ENCODE assay signal across 12 cellular contexts in genomic region chr6:148760143-148760505, GRCh38. TPM values are rescaled to one million over a fixed set of nuclear protein-coding genes. Genes with fewer than 3 reads are reported as not detected.
DNase-seq lines count a peak whose midpoint lies in the region; ATAC-seq and TF ChIP-seq lines count a peak whose summit lies in the region.
"Had no signal": no experiment of that assay in that cellular context is flagged by ENCODE, and none has a peak within 500 bp of the region (broad histone marks: within the 10 kb centered on the region; RNA-seq: fewer than 3 reads in every experiment).

No MANE protein-coding gene starts in this region.

- intact Hi-C loops in ascending aorta (cut with DNase I): no loop called here
- intact Hi-C loops in naive thymus-derived CD4-positive, alpha-beta T cell (cut with micrococcal nuclease): loop anchor here in 1 of 2 donors (1.0 to 5.0 kb wide), 2 partner anchors 13 to 58 kb away; partner anchors contain the start of gene UST

- TF ChIP-seq CTCF in ascending aorta (IDR thresholded peaks at IDR 0.05): no peak

- no peaks in the 10 kb centered on the region for H3K27me3 ChIP-seq in BLaER1 treated with 17β-estradiol and CSF1 and Interleukin-3, amounts not matched to agents 10 nM and 100 nM
- no peaks in the 10 kb centered on the region for H3K27me3 ChIP-seq in ascending aorta
- no peaks in the 10 kb centered on the region for H3K27me3 ChIP-seq in naive thymus-derived CD4-positive, alpha-beta T cell (ENCODE audit: control insufficient read depth in 2 of 2, insufficient read depth in 2 of 2, low read length in 2 of 2)

- H3K4me1 ChIP-seq in BLaER1 treated with 17β-estradiol and CSF1 and Interleukin-3, amounts not matched to agents 10 nM and 100 nM: peaks cover 67 to 88% (median 73%) of the 10 kb centered on the region in 10 experiments
- peaks cover 5 to 26% of the 10 kb centered on the region in 2 donors for H3K4me1 ChIP-seq in ascending aorta
- H3K4me1 ChIP-seq in naive thymus-derived CD4-positive, alpha-beta T cell (ENCODE audit: control insufficient read depth in 2 of 2, insufficient read depth in 2 of 2, low read length in 2 of 2): peaks cover 17 to 54% of the 10 kb centered on the region in 2 donors

- H3K9ac ChIP-seq in BLaER1 treated with 17β-estradiol and CSF1 and Interleukin-3, amounts not matched to agents 10 nM and 100 nM: peak overlapping the region; percentile 66 to 90 (median 78)

- POLR2A ChIA-PET in naive thymus-derived CD4-positive, alpha-beta T cell (lab: Charles Lee): no interaction called here

- DNase-seq in ascending aorta (ENCODE audit: low spot score in 2 of 2): no peak
- DNase-seq in naive thymus-derived CD4-positive, alpha-beta T cell: no peak
- DNase-seq in dedifferentiated amniotic fluid mesenchymal stem cell (ENCODE audit: extremely low spot score): no peak
- no peak for DNase-seq in stimulated activated CD4-positive, alpha-beta T cell treated with anti-CD3 and anti-CD28 coated beads, Interleukin-12 subunit alpha, Interleukin-12 subunit beta, amount 100 ng/mL, for 4 hours
- DNase-seq: activated naive CD4-positive, alpha-beta T cell treated with anti-CD3 and anti-CD28 coated beads, Interleukin-2, amount 50 U/mL, for 16 hours; COR-L47; NCI-H526; T-helper 9 cell had no signal

- H3K27ac ChIP-seq in BLaER1 treated with 17β-estradiol and CSF1 and Interleukin-3, amounts not matched to agents 10 nM and 100 nM: peak overlapping the region; percentile 88 to 99 (median 92)
- peak overlapping the region; percentile 72 to 81 for H3K27ac ChIP-seq in ascending aorta
- no peak overlapping the region for H3K27ac ChIP-seq in naive thymus-derived CD4-positive, alpha-beta T cell (ENCODE audit: low read depth, low read length)

- ATAC-seq in GM21526 (IDR thresholded peaks at IDR 0.05; ENCODE audit: low FRiP score, unreplicated experiment): peak; percentile 1
- ATAC-seq in naive thymus-derived CD4-positive, alpha-beta T cell: peak; percentile 1
- no peak for ATAC-seq in HG03045 (IDR thresholded peaks at IDR 0.05; ENCODE audit: unreplicated experiment)
- no peak for ATAC-seq in HG03520 (IDR thresholded peaks at IDR 0.05; ENCODE audit: unreplicated experiment)

- H3K9me3 ChIP-seq in BLaER1 treated with 17β-estradiol and CSF1 and Interleukin-3, amounts not matched to agents 10 nM and 100 nM (replicated peaks in 1 of 11): peaks cover 0 to 20% (median 10%) of the 10 kb centered on the region in 11 experiments; a peak in 10 of 22 replicates
- H3K9me3 ChIP-seq in ascending aorta: no peaks in the 10 kb centered on the region
- H3K9me3 ChIP-seq in naive thymus-derived CD4-positive, alpha-beta T cell (ENCODE audit: control insufficient read depth in 2 of 3, low read length in 3 of 3): no peaks in the 10 kb centered on the region

- no peaks in the 10 kb centered on the region; a peak in 1 of 22 replicates for H4K20me1 ChIP-seq in BLaER1 treated with 17β-estradiol and CSF1 and Interleukin-3, amounts not matched to agents 10 nM and 100 nM

- peak overlapping the region in 8 of 10 donors; percentile 72 to 94 (median 82) for H3K4me3 Mint-ChIP-seq in naive thymus-derived CD4-positive, alpha-beta T cell

- H3K36me3 Mint-ChIP-seq in naive thymus-derived CD4-positive, alpha-beta T cell: no peaks in the 10 kb centered on the region

- H3K4me3 ChIP-seq in BLaER1 treated with 17β-estradiol and CSF1 and Interleukin-3, amounts not matched to agents 10 nM and 100 nM: peak overlapping the region; percentile 45 to 65 (median 52)
- peak overlapping the region in 1 of 2 donors; percentile 56 for H3K4me3 ChIP-seq in ascending aorta
- H3K4me3 ChIP-seq in naive thymus-derived CD4-positive, alpha-beta T cell (ENCODE audit: low read length): peak overlapping the region; percentile 46

- H3K4me2 ChIP-seq in BLaER1 treated with 17β-estradiol and CSF1 and Interleukin-3, amounts not matched to agents 10 nM and 100 nM: peak overlapping the region; percentile 86 to 98 (median 92)

- no peaks in the 10 kb centered on the region for H3K36me3 ChIP-seq in BLaER1 treated with 17β-estradiol and CSF1 and Interleukin-3, amounts not matched to agents 10 nM and 100 nM
- no peaks in the 10 kb centered on the region for H3K36me3 ChIP-seq in ascending aorta
- no peaks in the 10 kb centered on the region for H3K36me3 ChIP-seq in naive thymus-derived CD4-positive, alpha-beta T cell (ENCODE audit: control insufficient read depth in 2 of 3, insufficient read depth in 3 of 3, low read length in 3 of 3)

- CTCF ChIA-PET in naive thymus-derived CD4-positive, alpha-beta T cell (lab: Charles Lee): no interaction called here

- peaks cover 0 to 5% (median 0%) of the 10 kb centered on the region in 11 donors for H3K9me3 Mint-ChIP-seq in naive thymus-derived CD4-positive, alpha-beta T cell

- peaks cover 20 to 50% (median 35%) of the 10 kb centered on the region in 7 donors for H3K4me1 Mint-ChIP-seq in naive thymus-derived CD4-positive, alpha-beta T cell

- peaks cover 8 to 69% (median 23%) of the 10 kb centered on the region in 5 donors for H3K27me3 Mint-ChIP-seq in naive thymus-derived CD4-positive, alpha-beta T cell

- peak overlapping the region in 8 of 9 donors; percentile 16 to 87 (median 82) for H3K27ac Mint-ChIP-seq in naive thymus-derived CD4-positive, alpha-beta T cell

RNA-seq across cellular contexts. Expression of gene UST, which starts 13.3 kb away (rescaled TPM):
- total RNA-seq in ascending aorta: 27.0 TPM
- total RNA-seq in naive thymus-derived CD4-positive, alpha-beta T cell: 1 to 10 TPM in 1 of 5 experiments, under 1 TPM in 4; 0.35 to 2.6 (median 0.46) TPM
- not detected for polyA plus RNA-seq in naive thymus-derived CD4-positive, alpha-beta T cell

Comparison
In these comparisons a context has a peak if more than half of its experiments do, and no peak if none do; other contexts are left out.
1. ATAC-seq: peak in GM21526 (single experiment) and naive thymus-derived CD4-positive, alpha-beta T cell (single experiment); none in HG03045 (single experiment) and HG03520 (single experiment).